In the genomic region with DNA sequence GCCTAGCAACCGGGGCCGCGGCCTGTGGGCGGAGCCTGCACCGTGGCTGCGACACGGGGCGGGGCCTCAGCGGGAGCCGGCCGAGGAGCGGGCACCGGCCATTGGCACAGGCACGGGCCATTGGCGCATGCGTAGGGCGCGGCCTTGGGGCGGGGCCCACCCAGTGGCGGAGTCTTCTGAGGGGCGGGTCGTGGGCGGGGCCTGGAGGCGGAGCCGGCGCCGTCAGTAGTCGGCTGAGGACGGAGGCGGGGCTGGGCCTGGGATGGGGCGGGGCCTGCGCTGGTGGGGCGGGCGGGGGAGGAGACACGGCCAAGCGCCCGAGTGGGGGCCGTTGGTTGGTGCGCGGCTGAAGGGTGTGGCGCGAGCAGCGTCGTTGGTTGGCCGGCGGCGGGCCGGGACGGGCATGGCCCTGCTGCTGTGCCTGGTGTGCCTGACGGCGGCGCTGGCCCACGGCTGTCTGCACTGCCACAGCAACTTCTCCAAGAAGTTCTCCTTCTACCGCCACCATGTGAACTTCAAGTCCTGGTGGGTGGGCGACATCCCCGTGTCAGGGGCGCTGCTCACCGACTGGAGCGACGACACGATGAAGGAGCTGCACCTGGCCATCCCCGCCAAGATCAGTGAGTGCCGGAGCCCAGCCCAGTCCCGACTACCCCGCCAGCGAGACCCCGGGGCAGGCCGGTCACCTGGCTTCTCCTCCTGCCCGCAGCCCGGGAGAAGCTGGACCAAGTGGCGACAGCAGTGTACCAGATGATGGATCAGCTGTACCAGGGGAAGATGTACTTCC, we compare ENCODE assay signal across 8 cellular contexts. TPM values are rescaled to one million over a fixed set of nuclear protein-coding genes. Genes with fewer than 3 reads are reported as not detected.
A peak's percentile ranks its signal among the peaks of the same experiment; 100 is the strongest.
DNase-seq lines count a peak whose midpoint lies in the region; ATAC-seq and TF ChIP-seq lines count a peak whose summit lies in the region.

A gene with protein sequence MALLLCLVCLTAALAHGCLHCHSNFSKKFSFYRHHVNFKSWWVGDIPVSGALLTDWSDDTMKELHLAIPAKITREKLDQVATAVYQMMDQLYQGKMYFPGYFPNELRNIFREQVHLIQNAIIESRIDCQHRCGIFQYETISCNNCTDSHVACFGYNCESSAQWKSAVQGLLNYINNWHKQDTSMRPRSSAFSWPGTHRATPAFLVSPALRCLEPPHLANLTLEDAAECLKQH (plus strand): TSS at position 373 of the 787 bp plus-strand sequence. CDS start 31 bp downstream, at position 404.

- H3K9ac ChIP-seq in liver (ENCODE audit: low read depth in 1 of 2, low read length in 2 of 2) = peak within 1 kb of the TSS; percentile 25 to 71

- peaks cover 31 to 47% of the 10 kb centered on the region in 2 donors for H3K36me3 Mint-ChIP-seq in CD14-positive monocyte

- peaks cover 39% of the 10 kb centered on the region for H3K4me1 Mint-ChIP-seq in CD14-positive monocyte

- H3K4me3 ChIP-seq in liver (ENCODE audit: low read depth in 1 of 3, low read length in 3 of 3) = peak within 1 kb of the TSS; percentile 59 to 74 (median 64)

- H3K4me1 ChIP-seq in liver (ENCODE audit: control insufficient read depth in 4 of 4, insufficient read depth in 4 of 4, low read length in 3 of 4) = peaks cover 7 to 31% (median 16%) of the 10 kb centered on the region in 4 donors

- peak within 1 kb of the TSS; percentile 83 to 94 for H3K27ac ChIP-seq in liver (ENCODE audit: low read depth in 1 of 2, low read length in 2 of 2)

- peaks cover 3 to 23% (median 11%) of the 10 kb centered on the region in 4 donors for H3K36me3 ChIP-seq in liver (ENCODE audit: control insufficient read depth in 4 of 4, insufficient read depth in 3 of 4, low read depth in 1 of 4, low read length in 3 of 4)

- ATAC-seq in GM19397 (IDR thresholded peaks at IDR 0.05; ENCODE audit: unreplicated experiment) = peak; percentile 68
- ATAC-seq in HG03565 (IDR thresholded peaks at IDR 0.05; ENCODE audit: unreplicated experiment) = peak; percentile 53

- TF ChIP-seq CTCF in CD14-positive monocyte (IDR thresholded peaks at IDR 0.05) (peak; percentile 41), liver (IDR thresholded peaks at IDR 0.05; ENCODE audit: low read depth, low read length, missing input control) (peak; percentile 33)

- H3K9me3 ChIP-seq in liver (ENCODE audit: control insufficient read depth in 4 of 4, low read length in 3 of 4) = no peaks in the 10 kb centered on the region

- peaks cover 0 to 4% (median 0%) of the 10 kb centered on the region in 3 donors for H3K27me3 Mint-ChIP-seq in CD14-positive monocyte (ENCODE audit: low read depth in 3 of 3)

- H3K27me3 ChIP-seq in liver (ENCODE audit: control insufficient read depth in 4 of 4, insufficient read depth in 4 of 4, low read length in 3 of 4) = no peaks in the 10 kb centered on the region

- under 1% methylated on average over 71 of the region's 71 CpGs for WGBS in liver

- DNase-seq in CD14-positive monocyte (ENCODE audit: low spot score) = peak; percentile 99
- DNase-seq in NCI-H748 (lab: John Stamatoyannopoulos, UW; ENCODE audit: unreplicated experiment) = peak; percentile 95
- peak; percentile 100 for DNase-seq in activated CD4-positive, alpha-beta T cell treated with anti-CD3 and anti-CD28 coated beads, Interleukin-2, amount 50 U/mL, for 4 hours
- peak; percentile 98 for DNase-seq in dermis blood vessel endothelial cell
- DNase-seq in stimulated activated CD4-positive, alpha-beta T cell treated with anti-CD3 and anti-CD28 coated beads, Interleukin-4, amount 100 ng/mL, for 24 hours = peak; percentile 99

- intact Hi-C loops in CD14-positive monocyte (cut with micrococcal nuclease) = loop anchor here (1.0 to 5.0 kb wide), 6 partner anchors 11 to 78 kb away; partner anchors contain the start of gene AP3D1 (in 2 of the 2)

- peak in 1 of 2 donors; percentile 59 for TF ChIP-seq RAD21 in liver (IDR thresholded peaks at IDR 0.05)

- H3K9me3 Mint-ChIP-seq in CD14-positive monocyte = peaks cover 0 to 3% (median 0%) of the 10 kb centered on the region in 7 donors

- H3K27ac Mint-ChIP-seq in CD14-positive monocyte = peak within 1 kb of the TSS; percentile 100

- H3K4me3 Mint-ChIP-seq in CD14-positive monocyte = peak within 1 kb of the TSS; percentile 91 to 99

TF ChIP-seq in liver, 16 proteins besides CTCF, POLR2A, EP300 and RAD21:
- TF ChIP-seq, protein P1, sequence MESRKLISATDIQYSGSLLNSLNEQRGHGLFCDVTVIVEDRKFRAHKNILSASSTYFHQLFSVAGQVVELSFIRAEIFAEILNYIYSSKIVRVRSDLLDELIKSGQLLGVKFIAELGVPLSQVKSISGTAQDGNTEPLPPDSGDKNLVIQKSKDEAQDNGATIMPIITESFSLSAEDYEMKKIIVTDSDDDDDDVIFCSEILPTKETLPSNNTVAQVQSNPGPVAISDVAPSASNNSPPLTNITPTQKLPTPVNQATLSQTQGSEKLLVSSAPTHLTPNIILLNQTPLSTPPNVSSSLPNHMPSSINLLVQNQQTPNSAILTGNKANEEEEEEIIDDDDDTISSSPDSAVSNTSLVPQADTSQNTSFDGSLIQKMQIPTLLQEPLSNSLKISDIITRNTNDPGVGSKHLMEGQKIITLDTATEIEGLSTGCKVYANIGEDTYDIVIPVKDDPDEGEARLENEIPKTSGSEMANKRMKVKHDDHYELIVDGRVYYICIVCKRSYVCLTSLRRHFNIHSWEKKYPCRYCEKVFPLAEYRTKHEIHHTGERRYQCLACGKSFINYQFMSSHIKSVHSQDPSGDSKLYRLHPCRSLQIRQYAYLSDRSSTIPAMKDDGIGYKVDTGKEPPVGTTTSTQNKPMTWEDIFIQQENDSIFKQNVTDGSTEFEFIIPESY (IDR thresholded peaks at IDR 0.05) = no peak
- TF ChIP-seq SP1 (IDR thresholded peaks at IDR 0.05) (peak; percentile 24), GABPA (IDR thresholded peaks at IDR 0.05 in 1 of 2, conservative IDR thresholded peaks at IDR 0.05 in 1 of 2) (peak in 1 of 2 donors; percentile 15), EGR1 (IDR thresholded peaks at IDR 0.05; ENCODE audit: low read depth in 2 of 2) (peak in 1 of 2 donors; percentile 7)
TF ChIP-seq in liver: peak in this region for 3.

RNA-seq across cellular contexts. Expression of the gene that starts here (rescaled TPM):
- polyA plus RNA-seq in CD14-positive monocyte (under 1 TPM; 0.41 to 0.80 TPM), liver (1 to 10 TPM; 1.3 to 1.4 TPM)
- total RNA-seq in dermis blood vessel endothelial cell (0.65 and 1.5 TPM in 2 replicates), liver (1 to 10 TPM; 1.2 TPM)

Comparison
In these comparisons a context has a peak if more than half of its experiments do, and no peak if none do; other contexts are left out.
1. Peak in every context shown above with its lines: DNase-seq, ATAC-seq, H3K4me3 ChIP-seq and H3K27ac ChIP-seq.
2. Peak in DNase-seq in CD14-positive monocyte; RNA of the gene not detected or under 1 TPM.